Comparison of ENCODE assay signal across 9 cellular contexts in genomic region chr11:67400251-67400941, GRCh38. TPM values are rescaled to one million over a fixed set of nuclear protein-coding genes. Genes with fewer than 3 reads are reported as not detected.
DNase-seq lines count a peak whose midpoint lies in the region; ATAC-seq and TF ChIP-seq lines count a peak whose summit lies in the region.
"Had no signal": no experiment of that assay in that cellular context is flagged by ENCODE, and none has a peak within 500 bp of the region (broad histone marks: within the 10 kb centered on the region; RNA-seq: fewer than 3 reads in every experiment).

No MANE protein-coding gene starts in this region.

- H3K9me3 ChIP-seq in mammary epithelial cell (replicated peaks; ENCODE audit: insufficient read depth, low read length) = no peaks in the 10 kb centered on the region
- H3K9me3 ChIP-seq in mesenchymal stem cell (ENCODE audit: control insufficient read depth, low read length) = no peaks in the 10 kb centered on the region
- no peaks in the 10 kb centered on the region for H3K9me3 ChIP-seq in vagina

- no peaks in the 10 kb centered on the region for H3K27me3 ChIP-seq in mammary epithelial cell (ENCODE audit: insufficient read depth, low read length)
- H3K27me3 ChIP-seq in mesenchymal stem cell (ENCODE audit: control insufficient read depth in 1 of 2, insufficient read depth in 1 of 2, low read length in 2 of 2) = no peaks in the 10 kb centered on the region
- H3K27me3 ChIP-seq in vagina = no peaks in the 10 kb centered on the region

- no peak overlapping the region for H3K18ac ChIP-seq in mesenchymal stem cell (ENCODE audit: low read depth in 1 of 2, low read length in 2 of 2)

- no peak overlapping the region for H2AK5ac ChIP-seq in mesenchymal stem cell (ENCODE audit: low read length, severe bottlenecking)

- no peak overlapping the region for H2BK120ac ChIP-seq in mesenchymal stem cell (ENCODE audit: low read depth, low read length)

- peak overlapping the region in 1 of 2 experiments; percentile 46 for H3K23ac ChIP-seq in mesenchymal stem cell (ENCODE audit: low read length in 2 of 2)

- peaks cover 22% of the 10 kb centered on the region for H3K79me1 ChIP-seq in mesenchymal stem cell (replicated peaks; ENCODE audit: low read length, poor library complexity, severe bottlenecking)

- intact Hi-C loops in mammary epithelial cell (cut with micrococcal nuclease) = loop anchor here (2.0 to 5.0 kb wide), 3 partner anchors 28 to 82 kb away; partner anchors contain the start of genes AIP, RPS6KB2 and TMEM134
- intact Hi-C loops in vagina (cut with DNase I) = loop anchor here (10.0 kb wide), 2 partner anchors 64 to 214 kb away; partner anchors contain the start of gene TMEM134

- H3K14ac ChIP-seq in mesenchymal stem cell (ENCODE audit: low read length in 2 of 2) = peak overlapping the region in 1 of 2 experiments; percentile 27

- H3K4me3 ChIP-seq in mammary epithelial cell (replicated peaks in 1 of 3; ENCODE audit: insufficient read depth in 1 of 3, low read depth in 2 of 3, low read length in 3 of 3) = peak overlapping the region; percentile 85 to 95 (median 89)
- peak overlapping the region; percentile 84 to 89 for H3K4me3 ChIP-seq in mesenchymal stem cell (ENCODE audit: insufficient read depth in 1 of 2, low read depth in 1 of 2, low read length in 2 of 2)
- peak overlapping the region; percentile 80 to 91 for H3K4me3 ChIP-seq in vagina

- dilution Hi-C loops in mammary epithelial cell (cut with HindIII; ENCODE audit: low sequenced_read_pairs) = no loop called here

- no peak overlapping the region for H2BK5ac ChIP-seq in mesenchymal stem cell (ENCODE audit: low read depth, low read length, poor library complexity, severe bottlenecking)

- H3K9ac ChIP-seq in mammary epithelial cell (ENCODE audit: insufficient read depth, low read length) (peak overlapping the region; percentile 73), mesenchymal stem cell (ENCODE audit: low read length) (peak overlapping the region; percentile 96)

- peak overlapping the region in 1 of 2 experiments; percentile 10 for H3K4ac ChIP-seq in mesenchymal stem cell (ENCODE audit: low read depth in 1 of 2, low read length in 2 of 2)

- H3K4me2 ChIP-seq in mammary epithelial cell (ENCODE audit: insufficient read depth, low read depth, low read length) (peak overlapping the region; percentile 92), mesenchymal stem cell (ENCODE audit: low read length, poor library complexity, severe bottlenecking) (peak overlapping the region; percentile 66)

- in situ Hi-C loops in mammary epithelial cell (cut with MboI; ENCODE audit: low sequenced_read_pairs in 2 of 2) = loop anchor here in 1 of 2 donors (5.0 kb wide), 1 partner anchor 107 kb away; the partner anchor contains the start of genes CDK2AP2 and PITPNM1

- peaks cover 19% of the 10 kb centered on the region for H3K4me1 ChIP-seq in mammary epithelial cell (ENCODE audit: insufficient read depth, low read length)
- peaks cover 31% of the 10 kb centered on the region for H3K4me1 ChIP-seq in mesenchymal stem cell (ENCODE audit: control insufficient read depth, insufficient read depth, low read depth, low read length)
- peaks cover 51% of the 10 kb centered on the region for H3K4me1 ChIP-seq in vagina

- H3K27ac ChIP-seq in mammary epithelial cell (ENCODE audit: insufficient read depth, low read depth, low read length) (peak overlapping the region; percentile 58), mesenchymal stem cell (ENCODE audit: low read length, poor library complexity, severe bottlenecking) (no peak overlapping the region), vagina (peak overlapping the region; percentile 94)

- peak; percentile 30 for DNase-seq in activated naive CD4-positive, alpha-beta T cell treated with Interleukin-2 at 50 U/mL for 16 hours
- no peak for DNase-seq in activated naive CD4-positive, alpha-beta T cell treated with anti-CD3 and anti-CD28 coated beads, Interleukin-2, amount 50 U/mL, for 16 hours
- no peak for DNase-seq in mammary epithelial cell
- DNase-seq in mesenchymal stem cell = peak; percentile 45
- no peak for DNase-seq in vagina (ENCODE audit: extremely low spot score in 2 of 2)
- DNase-seq in NCI-H1930 (lab: John Stamatoyannopoulos, UW) = no peak
- DNase-seq: GDM1 had no signal

- H4K91ac ChIP-seq in mesenchymal stem cell (ENCODE audit: low read length) = no peak overlapping the region

- no peak for TF ChIP-seq CTCF in mammary epithelial cell (conservative IDR thresholded peaks at IDR 0.05 in 1 of 2, IDR thresholded peaks at IDR 0.05 in 1 of 2; ENCODE audit: extremely low read depth in 1 of 2, insufficient read depth in 1 of 2, low read depth in 1 of 2, low read length in 2 of 2)
- no peak for TF ChIP-seq CTCF in vagina (IDR thresholded peaks at IDR 0.05)

- H3K36me3 ChIP-seq in mammary epithelial cell (ENCODE audit: insufficient read depth, low read length) = peaks cover 6% of the 10 kb centered on the region
- H3K36me3 ChIP-seq in mesenchymal stem cell (ENCODE audit: control insufficient read depth in 1 of 2, insufficient read depth in 2 of 2, low read depth in 1 of 2, low read length in 2 of 2) = peaks cover 39 to 50% of the 10 kb centered on the region in 2 experiments
- peaks cover 0 to 28% of the 10 kb centered on the region in 2 donors for H3K36me3 ChIP-seq in vagina

- H2AFZ ChIP-seq in mammary epithelial cell (ENCODE audit: low read depth, low read length) (no peak overlapping the region), mesenchymal stem cell (ENCODE audit: low read depth, low read length) (no peak overlapping the region)

- CTCF ChIA-PET in mammary epithelial cell (lab: Charles Lee; ENCODE audit: low non-redundant PET) = no interaction called here

- no peak overlapping the region for H4K8ac ChIP-seq in mesenchymal stem cell (ENCODE audit: low read length)

- H3K79me2 ChIP-seq in mammary epithelial cell (ENCODE audit: insufficient read depth, low read length) = peaks cover 24% of the 10 kb centered on the region

- H2BK12ac ChIP-seq in mesenchymal stem cell (ENCODE audit: low read length in 2 of 2) = peak overlapping the region in 1 of 2 experiments; percentile 11

- no peaks in the 10 kb centered on the region for H4K20me1 ChIP-seq in mammary epithelial cell (ENCODE audit: insufficient read depth, low read length)

- no peak overlapping the region for H2BK15ac ChIP-seq in mesenchymal stem cell (ENCODE audit: low read depth, poor library complexity, severe bottlenecking)

- no peak for TF ChIP-seq POLR2A in vagina (IDR thresholded peaks at IDR 0.05)

- no TSS peak for BruUV-seq in mammary epithelial cell (replicated peaks; lab: Mats Ljungman, UMichigan)

- ATAC-seq in HG02642 (IDR thresholded peaks at IDR 0.05; ENCODE audit: poor library complexity, unreplicated experiment) (no peak), esophagus mucosa (no peak)

- 13% methylated on average over 23 of the region's 23 CpGs for WGBS in mammary epithelial cell (ENCODE audit: low coverage, missing lambda C conversion rate)
- WGBS in mesenchymal stem cell = 69% methylated on average over 23 of the region's 23 CpGs

RNA-seq across cellular contexts. Expression of gene PPP1CA, which starts 1.3 kb away (rescaled TPM):
- total RNA-seq in mammary epithelial cell (100 to 1,000 TPM; 178 to 182 TPM), vagina (102 TPM), esophagus mucosa (188 TPM)
- 331 TPM for polyA plus RNA-seq in mammary epithelial cell
- 255 TPM for polyA minus RNA-seq in mammary epithelial cell
- polyA plus RNA-seq in mesenchymal stem cell (2013, experiment 1 of 2) = 157 TPM
- polyA plus RNA-seq in mesenchymal stem cell (2013, experiment 2 of 2) = 161 TPM

RNA-seq across cellular contexts. Expression of gene TBC1D10C, which starts 3.5 kb away (rescaled TPM):
- total RNA-seq in mammary epithelial cell = under 1 TPM in 1 of 2 donors, not detected in 1; 0.17 TPM
- polyA plus RNA-seq in mammary epithelial cell = not detected
- not detected for polyA minus RNA-seq in mammary epithelial cell
- polyA plus RNA-seq in mesenchymal stem cell (2013, experiment 1 of 2) = not detected
- polyA plus RNA-seq in mesenchymal stem cell (2013, experiment 2 of 2) = not detected
- total RNA-seq in vagina = 6.6 TPM
- 1.5 TPM for total RNA-seq in esophagus mucosa

RNA-seq across cellular contexts. Expression of gene RAD9A, which starts 8.6 kb away (rescaled TPM):
- 10 to 100 TPM in 1 of 2 donors, 1 to 10 TPM in 1; 6.5 to 17.2 TPM for total RNA-seq in mammary epithelial cell
- 15.4 TPM for polyA plus RNA-seq in mammary epithelial cell
- 4.8 TPM for polyA minus RNA-seq in mammary epithelial cell
- polyA plus RNA-seq in mesenchymal stem cell (2013, experiment 1 of 2) = 8.5 TPM
- polyA plus RNA-seq in mesenchymal stem cell (2013, experiment 2 of 2) = 7.7 TPM
- 20.6 TPM for total RNA-seq in vagina
- total RNA-seq in esophagus mucosa = 15.3 TPM

RNA-seq across cellular contexts. Expression of gene CARNS1, which starts 15.1 kb away (rescaled TPM):
- under 1 TPM; 0.12 to 0.33 TPM for total RNA-seq in mammary epithelial cell
- 0.03 TPM for polyA plus RNA-seq in mammary epithelial cell
- polyA minus RNA-seq in mammary epithelial cell = not detected
- 0.11 TPM for polyA plus RNA-seq in mesenchymal stem cell (2013, experiment 1 of 2)
- polyA plus RNA-seq in mesenchymal stem cell (2013, experiment 2 of 2) = 0.07 TPM
- total RNA-seq in vagina = 1.7 TPM
- total RNA-seq in esophagus mucosa = 0.20 TPM

RNA-seq across cellular contexts. Expression of gene CLCF1, which starts 27.0 kb away (rescaled TPM):
- 10 to 100 TPM in 1 of 2 donors, 1 to 10 TPM in 1; 8.3 to 12.5 TPM for total RNA-seq in mammary epithelial cell
- 15.4 TPM for polyA plus RNA-seq in mammary epithelial cell
- 21.4 TPM for polyA minus RNA-seq in mammary epithelial cell
- 5.7 TPM for polyA plus RNA-seq in mesenchymal stem cell (2013, experiment 1 of 2)
- polyA plus RNA-seq in mesenchymal stem cell (2013, experiment 2 of 2) = 5.8 TPM
- total RNA-seq in vagina = 20.6 TPM
- 1.6 TPM for total RNA-seq in esophagus mucosa

Comparison
In these comparisons a context has a peak if more than half of its experiments do, and no peak if none do; other contexts are left out.
1. DNase-seq: peak in activated naive CD4-positive, alpha-beta T cell treated with Interleukin-2 at 50 U/mL for 16 hours (single experiment) and mesenchymal stem cell (single experiment); none in activated naive CD4-positive, alpha-beta T cell treated with anti-CD3 and anti-CD28 coated beads, Interleukin-2, amount 50 U/mL, for 16 hours (single experiment), mammary epithelial cell (single experiment), vagina (0 of 2) and NCI-H1930 (0 of 2).
2. Peak in every context shown above with its lines, with median percentiles within 50 percentile points of each other: H3K4me3 ChIP-seq.